In genomic region chr1:64769482-64769881, GRCh38 we compare ENCODE assay signal across 30 cellular contexts.
"Had no signal": no experiment of that assay in that cellular context is flagged by ENCODE, and none has a peak within 500 bp of the region (broad histone marks: within the 10 kb centered on the region; RNA-seq: fewer than 3 reads in every experiment).

No MANE protein-coding gene starts in this region.

- H3K27me3 Mint-ChIP-seq: naive thymus-derived CD8-positive, alpha-beta T cell had no signal

- H3K9me3 ChIP-seq: esophagus muscularis mucosa, gastroesophageal sphincter, ovary, sigmoid colon, thyroid gland had no signal

- H3K27me3 ChIP-seq: esophagus muscularis mucosa, foreskin keratinocyte, gastroesophageal sphincter, heart left ventricle, ovary, sigmoid colon, stomach, thyroid gland, upper lobe of left lung had no signal

- H3K27ac ChIP-seq: epithelial cell of prostate, esophagus muscularis mucosa, foreskin keratinocyte, gastroesophageal sphincter, heart left ventricle, ovary, psoas muscle, sigmoid colon, stomach, thyroid gland, upper lobe of left lung had no signal

- H3K27ac Mint-ChIP-seq: immature natural killer cell; mesothelial cell of epicardium; naive thymus-derived CD8-positive, alpha-beta T cell; nephron progenitor cell; stimulated activated effector memory CD8-positive, alpha-beta T cell treated with anti-CD3 and anti-CD28 coated beads, Interleukin-12 subunit alpha, Interleukin-12 subunit beta, amount 100 ng/mL, for 72 hours had no signal

- H3K4me3 Mint-ChIP-seq: immature natural killer cell; mesothelial cell of epicardium; naive thymus-derived CD8-positive, alpha-beta T cell; nephron progenitor cell; stimulated activated effector memory CD8-positive, alpha-beta T cell treated with anti-CD3 and anti-CD28 coated beads, Interleukin-12 subunit alpha, Interleukin-12 subunit beta, amount 100 ng/mL, for 72 hours had no signal

- H3K4me1 Mint-ChIP-seq: mesothelial cell of epicardium; nephron progenitor cell; stimulated activated effector memory CD8-positive, alpha-beta T cell treated with anti-CD3 and anti-CD28 coated beads, Interleukin-12 subunit alpha, Interleukin-12 subunit beta, amount 100 ng/mL, for 72 hours had no signal

- ATAC-seq: foreskin keratinocyte; gastroesophageal sphincter; heart left ventricle; naive thymus-derived CD8-positive, alpha-beta T cell; psoas muscle; right cardiac atrium; stimulated activated effector memory CD8-positive, alpha-beta T cell treated with anti-CD3 and anti-CD28 coated beads, Interleukin-12 subunit alpha, Interleukin-12 subunit beta, amount 100 ng/mL, for 72 hours had no signal

- H3K36me3 ChIP-seq: ovary, thyroid gland had no signal

- H3K4me3 ChIP-seq: esophagus muscularis mucosa, gastroesophageal sphincter, heart left ventricle, lung, ovary, psoas muscle, sigmoid colon, stomach, thyroid gland, upper lobe of left lung had no signal

- H3K4me1 ChIP-seq: esophagus muscularis mucosa, foreskin keratinocyte, gastroesophageal sphincter, sigmoid colon, stomach, thyroid gland, upper lobe of left lung had no signal

- DNase-seq: cerebellar nuclear complex; cortex of kidney; effector CD4-positive, alpha-beta T cell; foreskin keratinocyte; heart left ventricle; hypothalamus; immature natural killer cell; islet precursor cell; kidney glomerular epithelial cell; mesenchymal stem cell; naive thymus-derived CD8-positive, alpha-beta T cell; nephron progenitor cell; occipital lobe; ovary; posterior cingulate gyrus; psoas muscle; right cardiac atrium; sigmoid colon; stimulated activated CD4-positive, alpha-beta T cell treated with anti-CD3 and anti-CD28 coated beads, Interleukin-2, amount 100 ng/mL, for 24 hours; stimulated activated CD4-positive, alpha-beta T cell treated with anti-CD3 and anti-CD28 coated beads, Interleukin-4, amount 100 ng/mL, for 24 hours; stimulated activated naive CD4-positive, alpha-beta T cell treated with Interleukin-2 at 50 U/mL for 16 hours; stomach; thyroid gland; upper lobe of left lung had no signal
